In genomic region chr4:20253272-20253798, GRCh38 we compare ENCODE assay signal across 10 cellular contexts. TPM values are rescaled to one million over a fixed set of nuclear protein-coding genes. Genes with fewer than 3 reads are reported as not detected.
A peak's percentile ranks its signal among the peaks of the same experiment; 100 is the strongest.
DNase-seq lines count a peak whose midpoint lies in the region; ATAC-seq and TF ChIP-seq lines count a peak whose summit lies in the region.
"Had no signal": no experiment of that assay in that cellular context is flagged by ENCODE, and none has a peak within 500 bp of the region (broad histone marks: within the 10 kb centered on the region; RNA-seq: fewer than 3 reads in every experiment).

No MANE protein-coding gene starts in this region.

- peak overlapping the region; percentile 78 to 81 for H3K27ac ChIP-seq in ascending aorta

- H3K4me3 ChIP-seq in ascending aorta: peak overlapping the region; percentile 82 to 83
- peak overlapping the region; percentile 47 for H3K4me3 ChIP-seq in iPS-11a (ENCODE audit: low read depth, low read length)
- H3K4me3 ChIP-seq in skeletal muscle satellite cell (ENCODE audit: low read length): peak overlapping the region; percentile 82

- in situ Hi-C loops in GM13976 (cut with MboI; ENCODE audit: low sequenced_read_pairs, unreplicated experiment): loop anchor here (25.0 kb wide), 1 partner anchor 1566 kb away; no protein-coding TSS in a partner anchor

- intact Hi-C loops in ascending aorta (cut with DNase I): loop anchor here (2.0 to 5.0 kb wide), 3 partner anchors 19 to 449 kb away; partner anchors contain the start of gene PACRGL

- H3K9me3 ChIP-seq in ascending aorta (no peaks in the 10 kb centered on the region), skeletal muscle satellite cell (replicated peaks; ENCODE audit: low read length) (no peaks in the 10 kb centered on the region)

- ATAC-seq in HG03095 (IDR thresholded peaks at IDR 0.05; ENCODE audit: unreplicated experiment): no peak
- ATAC-seq: esophagus mucosa had no signal

- H3K4me2 ChIP-seq in skeletal muscle satellite cell (ENCODE audit: low read length): peak overlapping the region; percentile 79

- TF ChIP-seq CTCF in GM13976 (IDR thresholded peaks at IDR 0.05; ENCODE audit: borderline replicate concordance, control extremely low read depth, extremely low read depth, insufficient read depth, missing control alignments): no peak
- TF ChIP-seq CTCF in ascending aorta (IDR thresholded peaks at IDR 0.05): no peak

- no peaks in the 10 kb centered on the region for H3K36me3 ChIP-seq in ascending aorta
- no peaks in the 10 kb centered on the region for H3K36me3 ChIP-seq in skeletal muscle satellite cell (ENCODE audit: insufficient read depth, low read length)

- peak; percentile 15 for DNase-seq in GM13976 (ENCODE audit: low spot score)
- no peak for DNase-seq in ascending aorta (ENCODE audit: low spot score in 2 of 2)
- no peak for DNase-seq in effector CD4-positive, alpha-beta T cell
- DNase-seq in AG08395 (ENCODE audit: low spot score): no peak
- DNase-seq in activated CD8-positive, alpha-beta memory T cell treated with anti-CD3 and anti-CD28 coated beads for 24 hours: no peak
- DNase-seq: activated CD4-positive, alpha-beta T cell treated with anti-CD3 and anti-CD28 coated beads for 1 hour had no signal

- peaks cover 0 to 2% of the 10 kb centered on the region in 2 donors for H3K4me1 ChIP-seq in ascending aorta
- H3K4me1 ChIP-seq in skeletal muscle satellite cell (ENCODE audit: control insufficient read depth, insufficient read depth, low read length): peaks cover 56% of the 10 kb centered on the region

- no peaks in the 10 kb centered on the region for H3K27me3 ChIP-seq in ascending aorta
- no peaks in the 10 kb centered on the region for H3K27me3 ChIP-seq in skeletal muscle satellite cell (ENCODE audit: control insufficient read depth, insufficient read depth, low read length)

- H3K9ac ChIP-seq in skeletal muscle satellite cell (ENCODE audit: low read depth, low read length): peak overlapping the region; percentile 81

RNA-seq across cellular contexts. Expression of gene SLIT2, which starts 1.6 kb away (rescaled TPM):
- total RNA-seq in ascending aorta: 25.2 TPM
- 11.2 and 22.9 TPM in 2 replicates for total RNA-seq in skeletal muscle satellite cell (2012; rRNA removed)
